Comparison of ENCODE assay signal across 32 cellular contexts in genomic region chr5:5044240-5044840, GRCh38.
"Had no signal": no experiment of that assay in that cellular context is flagged by ENCODE, and none has a peak within 500 bp of the region (broad histone marks: within the 10 kb centered on the region; RNA-seq: fewer than 3 reads in every experiment).

No MANE protein-coding gene starts in this region.

- H3K27ac Mint-ChIP-seq: activated CD4-positive, alpha-beta T cell treated with anti-CD3 and anti-CD28 coated beads, Interleukin-2, amount 10 ng/mL, durations not matched to agents 24 days and 14 days; activated CD8-positive, alpha-beta T cell treated with anti-CD3 and anti-CD28 coated beads for 36 hours; activated naive CD4-positive, alpha-beta T cell treated with anti-CD3 and anti-CD28 coated beads, Interleukin-2, amount 10 ng/mL, durations not matched to agents 7 days and 5 days; activated naive CD8-positive, alpha-beta T cell; activated naive CD8-positive, alpha-beta T cell treated with anti-CD3 and anti-CD28 coated beads, Interleukin-2, amount 50 U/mL, for 24 hours; T-helper 1 cell treated with Interleukin-12 subunit alpha and Interleukin-12 subunit beta and Interleukin-4 antibody, amounts not matched to agents 30 μg/mL and 1 μg/mL, for 36 hours; T-helper 2 cell treated with Interferon-gamma antibody and Interleukin-4, amounts not matched to agents 5 μg/mL and 100 μg/mL, for 36 hours had no signal

- H3K27me3 ChIP-seq: brain microvascular endothelial cell, Peyer's patch had no signal

- ATAC-seq: activated CD8-positive, alpha-beta T cell treated with anti-CD3 and anti-CD28 coated beads for 36 hours; activated naive CD8-positive, alpha-beta T cell treated with anti-CD3 and anti-CD28 coated beads, Interleukin-2, amount 50 U/mL, for 24 hours; activated T-cell treated with anti-CD3 and anti-CD28 coated beads, Interleukin-2, amount 50 U/mL, for 4 hours; PC-3 had no signal

- H3K36me3 ChIP-seq: brain microvascular endothelial cell, Peyer's patch, SJSA1 had no signal

- H3K9ac ChIP-seq: SK-N-SH had no signal

- H3K27ac ChIP-seq: brain microvascular endothelial cell, Peyer's patch, SJSA1 had no signal

- H3K4me1 Mint-ChIP-seq: activated CD4-positive, alpha-beta T cell treated with anti-CD3 and anti-CD28 coated beads, Interleukin-2, amount 10 ng/mL, durations not matched to agents 24 days and 14 days; activated naive CD4-positive, alpha-beta T cell treated with anti-CD3 and anti-CD28 coated beads, Interleukin-2, amount 10 ng/mL, durations not matched to agents 7 days and 5 days; activated naive CD8-positive, alpha-beta T cell treated with anti-CD3 and anti-CD28 coated beads, Interleukin-2, amount 50 U/mL, for 24 hours had no signal

- H3K4me3 Mint-ChIP-seq: activated CD4-positive, alpha-beta T cell treated with anti-CD3 and anti-CD28 coated beads, Interleukin-2, amount 10 ng/mL, durations not matched to agents 24 days and 14 days; activated CD8-positive, alpha-beta T cell treated with anti-CD3 and anti-CD28 coated beads for 36 hours; activated naive CD4-positive, alpha-beta T cell treated with anti-CD3 and anti-CD28 coated beads, Interleukin-2, amount 10 ng/mL, durations not matched to agents 7 days and 5 days; activated naive CD8-positive, alpha-beta T cell; activated naive CD8-positive, alpha-beta T cell treated with anti-CD3 and anti-CD28 coated beads, Interleukin-2, amount 50 U/mL, for 24 hours; activated T-cell treated with anti-CD3 and anti-CD28 coated beads, Interleukin-2, amount 50 U/mL, for 4 hours; T-helper 1 cell treated with Interleukin-12 subunit alpha and Interleukin-12 subunit beta and Interleukin-4 antibody, amounts not matched to agents 30 μg/mL and 1 μg/mL, for 36 hours; T-helper 2 cell treated with Interferon-gamma antibody and Interleukin-4, amounts not matched to agents 5 μg/mL and 100 μg/mL, for 36 hours had no signal

- H3K27me3 Mint-ChIP-seq: activated CD4-positive, alpha-beta T cell treated with anti-CD3 and anti-CD28 coated beads, Interleukin-2, amount 10 ng/mL, durations not matched to agents 24 days and 14 days; activated CD8-positive, alpha-beta T cell treated with anti-CD3 and anti-CD28 coated beads for 36 hours; activated naive CD4-positive, alpha-beta T cell treated with anti-CD3 and anti-CD28 coated beads, Interleukin-2, amount 10 ng/mL, durations not matched to agents 7 days and 5 days; activated naive CD8-positive, alpha-beta T cell; activated naive CD8-positive, alpha-beta T cell treated with anti-CD3 and anti-CD28 coated beads, Interleukin-2, amount 50 U/mL, for 24 hours had no signal

- H3K4me2 ChIP-seq: SK-N-SH had no signal

- FAIRE-seq: TTC549 had no signal

- H3K4me1 ChIP-seq: Peyer's patch, SJSA1 had no signal

- H3K9me3 Mint-ChIP-seq: activated CD4-positive, alpha-beta T cell treated with anti-CD3 and anti-CD28 coated beads, Interleukin-2, amount 10 ng/mL, durations not matched to agents 24 days and 14 days; activated CD8-positive, alpha-beta T cell treated with anti-CD3 and anti-CD28 coated beads for 36 hours; activated naive CD8-positive, alpha-beta T cell treated with anti-CD3 and anti-CD28 coated beads, Interleukin-2, amount 50 U/mL, for 24 hours; activated T-cell treated with anti-CD3 and anti-CD28 coated beads, Interleukin-2, amount 50 U/mL, for 4 hours; T-helper 1 cell treated with Interleukin-12 subunit alpha and Interleukin-12 subunit beta and Interleukin-4 antibody, amounts not matched to agents 30 μg/mL and 1 μg/mL, for 36 hours; T-helper 2 cell treated with Interferon-gamma antibody and Interleukin-4, amounts not matched to agents 5 μg/mL and 100 μg/mL, for 36 hours had no signal

- H3K4me3 ChIP-seq: Peyer's patch, SJSA1 had no signal

- DNase-seq: activated CD4-positive, alpha-beta T cell treated with anti-CD3 and anti-CD28 coated beads, Interleukin-2, amount 10 ng/mL, durations not matched to agents 24 days and 14 days; activated CD4-positive, alpha-beta T cell treated with anti-CD3 and anti-CD28 coated beads, Interleukin-2, amount 50 U/mL, for 4 hours; activated CD8-positive, alpha-beta memory T cell treated with anti-CD3 and anti-CD28 coated beads, Interleukin-2, amount 50 U/mL, for 4 hours; activated CD8-positive, alpha-beta T cell treated with anti-CD3 and anti-CD28 coated beads for 36 hours; activated effector memory CD4-positive, alpha-beta T cell treated with Interleukin-2 at 50 U/mL for 16 hours; activated naive CD4-positive, alpha-beta T cell treated with anti-CD3 and anti-CD28 coated beads, Interleukin-2, amount 10 ng/mL, durations not matched to agents 7 days and 5 days; activated naive CD8-positive, alpha-beta T cell treated with anti-CD3 and anti-CD28 coated beads, Interleukin-2, amount 50 U/mL, for 24 hours; activated T-cell treated with anti-CD3 and anti-CD28 coated beads for 4 hours; activated T-cell treated with anti-CD3 and anti-CD28 coated beads, Interleukin-2, amount 50 U/mL, for 4 hours; anterior cingulate cortex; brain microvascular endothelial cell; central memory CD4-positive, alpha-beta T cell; Karpas-422; NCI-H1105; NCI-H1436; NCI-H1694 treated with DMSO at 0.1 percent for 48 hours; NCI-H2029; NCI-H345; NCI-H510A; NCI-H526; NCI-H748 treated with DMSO at 0.1 percent for 48 hours; NK-92 treated with Interleukin-12 subunit alpha and Interleukin-12 subunit beta, amount 100 ng/mL, for 24 hours; PC-3; Peyer's patch; RPMI8226; SHP77 treated with DMSO at 0.1 percent for 48 hours; SK-N-SH had no signal

- H3K9me3 ChIP-seq: Peyer's patch, SK-N-SH had no signal
